ENCODE assay signal across 11 cellular contexts in genomic region chr5:77138981-77139380, GRCh38. TPM values are rescaled to one million over a fixed set of nuclear protein-coding genes. Genes with fewer than 3 reads are reported as not detected.
DNase-seq lines count a peak whose midpoint lies in the region; TF ChIP-seq lines count a peak whose summit lies in the region.
"Had no signal": no experiment of that assay in that cellular context is flagged by ENCODE, and none has a peak within 500 bp of the region (broad histone marks: within the 10 kb centered on the region; RNA-seq: fewer than 3 reads in every experiment).

No MANE protein-coding gene starts in this region.

- DNase-seq in NCI-H2081 (lab: John Stamatoyannopoulos, UW), result peak; percentile 0 to 10
- DNase-seq in NCI-H2081 treated with DMSO at 0.1 percent for 48 hours (lab: John Stamatoyannopoulos, UW), result no peak
- peak; percentile 92 for DNase-seq in astrocyte of the spinal cord (ENCODE audit: low read depth, low spot score)
- DNase-seq in kidney epithelial cell (ENCODE audit: low read depth), result peak; percentile 16
- peak in 1 of 2 donors; percentile 81 for DNase-seq in suprapubic skin (ENCODE audit: low spot score in 2 of 2)
- no peak for DNase-seq in retina
- no peak for DNase-seq in DMS53 treated with DMSO at 0.1 percent for 48 hours (lab: John Stamatoyannopoulos, UW; ENCODE audit: unreplicated experiment)
- DNase-seq in stimulated activated CD4-positive, alpha-beta T cell treated with anti-CD3 and anti-CD28 coated beads, Interleukin-12 subunit alpha, Interleukin-12 subunit beta, amount 100 ng/mL, for 4 hours, result no peak
- DNase-seq: GDM1; stimulated activated CD4-positive, alpha-beta T cell treated with anti-CD3 and anti-CD28 coated beads, Interleukin-1b, Interleukin-23, amount 100 ng/mL, for 48 hours had no signal

- H3K9me3 ChIP-seq in suprapubic skin, result no peaks in the 10 kb centered on the region
- H3K9me3 ChIP-seq: adrenal gland had no signal

- 74% methylated on average over 5 of the region's 5 CpGs for WGBS in suprapubic skin

- H3K27me3 ChIP-seq in kidney epithelial cell (ENCODE audit: control insufficient read depth, insufficient read depth, low read length) (peaks cover 2% of the 10 kb centered on the region), suprapubic skin (no peaks in the 10 kb centered on the region)
- H3K27me3 ChIP-seq: adrenal gland had no signal

- in situ Hi-C loops in astrocyte of the spinal cord (cut with HindIII; ENCODE audit: low sequenced_read_pairs), result no loop called here

- TF ChIP-seq EP300 in suprapubic skin (IDR thresholded peaks at IDR 0.05), result no peak

- H3K27ac ChIP-seq in suprapubic skin, result peak overlapping the region; percentile 59
- H3K27ac ChIP-seq: adrenal gland had no signal

- H3K4me3 ChIP-seq in astrocyte of the spinal cord (ENCODE audit: low read depth, low read length) (no peak overlapping the region), kidney epithelial cell (ENCODE audit: low read depth, low read length) (no peak overlapping the region), suprapubic skin (no peak overlapping the region)
- H3K4me3 ChIP-seq: adrenal gland had no signal

- H3K36me3 ChIP-seq in kidney epithelial cell (ENCODE audit: control insufficient read depth, insufficient read depth, low read length), result no peaks in the 10 kb centered on the region
- H3K36me3 ChIP-seq in suprapubic skin, result no peaks in the 10 kb centered on the region
- H3K36me3 ChIP-seq: adrenal gland had no signal

- no peak for TF ChIP-seq POLR2A in suprapubic skin (IDR thresholded peaks at IDR 0.05)

- H3K4me1 ChIP-seq in suprapubic skin, result peaks cover 15% of the 10 kb centered on the region
- H3K4me1 ChIP-seq: adrenal gland had no signal

- TF ChIP-seq CTCF in astrocyte of the spinal cord (IDR thresholded peaks at IDR 0.05; ENCODE audit: low read depth, low read length), result no peak
- no peak for TF ChIP-seq CTCF in kidney epithelial cell (IDR thresholded peaks at IDR 0.05; ENCODE audit: insufficient read depth, low read length, poor library complexity, severe bottlenecking)
- no peak for TF ChIP-seq CTCF in suprapubic skin (IDR thresholded peaks at IDR 0.05)

RNA-seq across cellular contexts. Expression of gene ZBED3, which starts 51.9 kb away (rescaled TPM):
- total RNA-seq in kidney epithelial cell (6.0 and 9.8 TPM in 2 replicates), suprapubic skin (1 to 10 TPM in 3 of 4 donors, under 1 TPM in 1; 0.83 to 3.7 (median 2.8) TPM)

Comparison
In these comparisons a context has a peak if more than half of its experiments do, and no peak if none do; other contexts are left out.
1. DNase-seq: peak in NCI-H2081 (2 of 2), astrocyte of the spinal cord (single experiment) and kidney epithelial cell (single experiment); none in NCI-H2081 treated with DMSO at 0.1 percent for 48 hours (single experiment), retina (single experiment), DMS53 treated with DMSO at 0.1 percent for 48 hours (single experiment) and stimulated activated CD4-positive, alpha-beta T cell treated with anti-CD3 and anti-CD28 coated beads, Interleukin-12 subunit alpha, Interleukin-12 subunit beta, amount 100 ng/mL, for 4 hours (single experiment).